ENCODE assay signal across 18 cellular contexts in genomic region chrX:36859231-36859630, GRCh38.
"Had no signal": no experiment of that assay in that cellular context is flagged by ENCODE, and none has a peak within 500 bp of the region (broad histone marks: within the 10 kb centered on the region; RNA-seq: fewer than 3 reads in every experiment).

No MANE protein-coding gene starts in this region.

- DNase-seq: naive thymus-derived CD4-positive, alpha-beta T cell; natural killer cell; nucleus accumbens; right lobe of liver; sigmoid colon; small intestine; stimulated activated CD4-positive, alpha-beta T cell treated with anti-CD3 and anti-CD28 coated beads, Interleukin-15, amount 100 ng/mL, for 24 hours; stimulated activated CD4-positive, alpha-beta T cell treated with anti-CD3 and anti-CD28 coated beads, Interleukin-2, amount 100 ng/mL, for 24 hours; stimulated activated CD4-positive, alpha-beta T cell treated with anti-CD3 and anti-CD28 coated beads, Interleukin-2, amount 100 ng/mL, for 48 hours; stimulated activated CD4-positive, alpha-beta T cell treated with anti-CD3 and anti-CD28 coated beads, Interleukin-4, amount 100 ng/mL, for 24 hours; stimulated activated naive B cell treated with anti-CD40 and anti-IgM and Interleukin-4, amounts not matched to agents 10 μg/mL and 1 μg/mL and 100 μg/mL, for 72 hours; stimulated activated naive CD4-positive, alpha-beta T cell treated with Interleukin-2 at 50 U/mL for 16 hours; stomach; thyroid gland; trophoblast cell; upper lobe of left lung had no signal

- ATAC-seq: naive thymus-derived CD4-positive, alpha-beta T cell; natural killer cell; pancreas; right lobe of liver; stimulated activated effector memory CD8-positive, alpha-beta T cell treated with anti-CD3 and anti-CD28 coated beads, Interleukin-12 subunit alpha, Interleukin-12 subunit beta, amount 100 ng/mL, for 72 hours; stimulated activated naive B cell treated with anti-CD40 and anti-IgM and Interleukin-4, amounts not matched to agents 10 μg/mL and 1 μg/mL and 100 μg/mL, for 72 hours had no signal
